Comparison of ENCODE assay signal across 1 cellular context in the genomic region with DNA sequence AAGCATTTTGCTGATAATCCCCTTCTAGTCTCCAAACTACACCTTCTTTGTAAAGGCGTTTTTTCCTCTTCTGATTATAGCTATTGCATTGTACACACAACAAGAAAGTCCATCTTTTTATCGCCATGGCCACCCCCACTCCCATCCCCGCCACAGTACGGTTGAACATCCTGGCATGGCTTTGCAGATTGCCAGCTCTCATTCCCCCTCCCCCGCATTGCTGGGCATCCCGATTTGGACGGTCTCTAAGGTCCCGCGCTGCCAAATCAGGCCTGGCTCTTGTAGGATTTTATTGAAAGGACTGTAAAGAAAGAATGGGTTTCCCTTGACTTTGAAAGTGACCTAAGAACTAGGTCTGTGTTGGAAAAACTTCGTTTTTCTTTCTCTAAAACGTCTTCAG.
TF ChIP-seq lines count a peak whose summit lies in the region.

No MANE protein-coding gene starts in this region.

TF ChIP-seq in H1, 55 proteins besides CTCF, POLR2A, EP300 and RAD21:
- 0 out of 2 replicates have a peak, but pooled peaks have one; percentile 27 for TF ChIP-seq SUZ12 (IDR thresholded peaks at IDR 0.05; ENCODE audit: low read length)
- no peak for TF ChIP-seq SP1 (IDR thresholded peaks at IDR 0.05; ENCODE audit: low read depth, low read length)
